Comparison of ENCODE assay signal across 8 cellular contexts in genomic region chr1:200668514-200669313, GRCh38. TPM values are rescaled to one million over a fixed set of nuclear protein-coding genes. Genes with fewer than 3 reads are reported as not detected.
DNase-seq lines count a peak whose midpoint lies in the region; ATAC-seq and TF ChIP-seq lines count a peak whose summit lies in the region.

No MANE protein-coding gene starts in this region.

- H3K27me3 Mint-ChIP-seq in WTC11 (ENCODE audit: low read depth): no peaks in the 10 kb centered on the region
- H3K27me3 Mint-ChIP-seq in stimulated activated memory B cell treated with anti-CD40 and anti-IgM and Interleukin-4, amounts not matched to agents 10 μg/mL and 1 μg/mL and 100 μg/mL, for 72 hours: no peaks in the 10 kb centered on the region

- H3K4me3 Mint-ChIP-seq in WTC11: peak overlapping the region; percentile 62
- H3K4me3 Mint-ChIP-seq in stimulated activated memory B cell treated with anti-CD40 and anti-IgM and Interleukin-4, amounts not matched to agents 10 μg/mL and 1 μg/mL and 100 μg/mL, for 72 hours: peak overlapping the region; percentile 98

- intact Hi-C loops in sciatic nerve (cut with DNase I): no loop called here

- no peaks in the 10 kb centered on the region for H3K9me3 ChIP-seq in iPS DF 6.9 (ENCODE audit: control insufficient read depth, insufficient read depth, low read length)

- no peaks in the 10 kb centered on the region for H3K4me1 ChIP-seq in iPS DF 6.9 (ENCODE audit: control insufficient read depth, insufficient read depth, low read length)

- POLR2A ChIA-PET in WTC11 (lab: Charles Lee): interaction anchor here (0.5 to 2.5 kb wide), 5 partner anchors 37 to 76 kb away, joined by 4 to 17 read pairs (median 6); partner anchors contain the start of gene CAMSAP2

- no peaks in the 10 kb centered on the region for H3K36me3 ChIP-seq in iPS DF 6.9 (ENCODE audit: control insufficient read depth, insufficient read depth, low read length)

- peak overlapping the region; percentile 100; the same call in 1 of the 2 replicates for H3K4me3 ChIP-seq in iPS DF 6.9 (ENCODE audit: low read length)

- peaks cover 40% of the 10 kb centered on the region for H3K4me1 Mint-ChIP-seq in WTC11
- H3K4me1 Mint-ChIP-seq in stimulated activated memory B cell treated with anti-CD40 and anti-IgM and Interleukin-4, amounts not matched to agents 10 μg/mL and 1 μg/mL and 100 μg/mL, for 72 hours: peaks cover 46% of the 10 kb centered on the region

- no CpG with 5 or more reads among the region's 7 CpGs for WGBS in iPS DF 6.9 (ENCODE audit: insufficient coverage, insufficient read length)

- no peak overlapping the region for H3K27ac ChIP-seq in iPS DF 6.9 (ENCODE audit: low read length)

- ATAC-seq in WTC11 (no peak), sciatic nerve (no peak), GM18907 (IDR thresholded peaks at IDR 0.05; ENCODE audit: unreplicated experiment) (no peak), HG02759 (IDR thresholded peaks at IDR 0.05; ENCODE audit: unreplicated experiment) (no peak)
- no peak for ATAC-seq in stimulated activated memory B cell treated with anti-CD40 and anti-IgM and Interleukin-4, amounts not matched to agents 10 μg/mL and 1 μg/mL and 100 μg/mL, for 72 hours

- TF ChIP-seq CTCF in WTC11 (IDR thresholded peaks at IDR 0.05): no peak

- H3K9me3 Mint-ChIP-seq in WTC11: no peaks in the 10 kb centered on the region
- no peaks in the 10 kb centered on the region for H3K9me3 Mint-ChIP-seq in stimulated activated memory B cell treated with anti-CD40 and anti-IgM and Interleukin-4, amounts not matched to agents 10 μg/mL and 1 μg/mL and 100 μg/mL, for 72 hours

- peak; percentile 36 for DNase-seq in DMS53 (lab: John Stamatoyannopoulos, UW)
- DNase-seq in DMS53 treated with DMSO at 0.1 percent for 48 hours (lab: John Stamatoyannopoulos, UW; ENCODE audit: unreplicated experiment): no peak
- no peak for DNase-seq in WTC11 (ENCODE audit: low spot score)
- no peak for DNase-seq in iPS DF 6.9 (ENCODE audit: low read depth, low spot score)
- DNase-seq in sciatic nerve (ENCODE audit: low spot score): no peak

- H3K27me3 ChIP-seq in iPS DF 6.9 (ENCODE audit: control insufficient read depth, insufficient read depth, low read length): no peaks in the 10 kb centered on the region

- H3K36me3 Mint-ChIP-seq in WTC11: peaks cover 12% of the 10 kb centered on the region
- peaks cover 21% of the 10 kb centered on the region for H3K36me3 Mint-ChIP-seq in stimulated activated memory B cell treated with anti-CD40 and anti-IgM and Interleukin-4, amounts not matched to agents 10 μg/mL and 1 μg/mL and 100 μg/mL, for 72 hours

- peak overlapping the region; percentile 70 for H3K27ac Mint-ChIP-seq in WTC11
- H3K27ac Mint-ChIP-seq in stimulated activated memory B cell treated with anti-CD40 and anti-IgM and Interleukin-4, amounts not matched to agents 10 μg/mL and 1 μg/mL and 100 μg/mL, for 72 hours: peak overlapping the region; percentile 96

- CTCF ChIA-PET in WTC11 (lab: Charles Lee): interaction anchor here (0.9 to 3.9 kb wide), 3 partner anchors 34 to 134 kb away, joined by 3 to 40 read pairs (median 6); partner anchors contain the start of gene KIF14

TF ChIP-seq in WTC11, 78 proteins besides CTCF, POLR2A, EP300 and RAD21 (continues in another document):
- TF ChIP-seq RORB (CRISPR knock-in tag; IDR thresholded peaks at IDR 0.05) (no peak), ZNF232 (CRISPR knock-in tag; IDR thresholded peaks at IDR 0.05) (no peak), ZSCAN18 (CRISPR knock-in tag; IDR thresholded peaks at IDR 0.05) (no peak), CREM (CRISPR knock-in tag; IDR thresholded peaks at IDR 0.05) (no peak), TEAD1 (CRISPR knock-in tag; IDR thresholded peaks at IDR 0.05) (no peak), JAZF1 (CRISPR knock-in tag; IDR thresholded peaks at IDR 0.05) (no peak), ARID4B (CRISPR knock-in tag; IDR thresholded peaks at IDR 0.05; ENCODE audit: borderline replicate concordance) (no peak), ZNF423 (CRISPR knock-in tag; IDR thresholded peaks at IDR 0.05) (no peak), HMGXB4 (CRISPR knock-in tag; IDR thresholded peaks at IDR 0.05) (no peak), ZNF281 (CRISPR knock-in tag; IDR thresholded peaks at IDR 0.05) (no peak), MLX (CRISPR knock-in tag; IDR thresholded peaks at IDR 0.05) (no peak)

RNA-seq across cellular contexts. Expression of gene DDX59, which starts 1.0 kb away (rescaled TPM):
- total RNA-seq in WTC11 (2021): 15.5 to 19.4 TPM (median 17.0 TPM) in 3 replicates
- total RNA-seq in sciatic nerve: 25.4 TPM

RNA-seq across cellular contexts. Expression of gene KIF14, which starts 48.2 kb away (rescaled TPM):
- total RNA-seq in WTC11 (2021) (20.0 to 24.4 TPM (median 20.7 TPM) in 3 replicates), sciatic nerve (0.22 TPM)

Comparison
In these comparisons a context has a peak if more than half of its experiments do, and no peak if none do; other contexts are left out.
1. RNA of gene KIF14, which starts 48.2 kb away (total RNA-seq): 20.0 to 24.4 TPM in WTC11; 0.22 TPM in sciatic nerve (single experiment); every median in the first group is over 10 times any median in the second.